In genomic region chr7:157136372-157136771, GRCh38 we compare ENCODE assay signal across 1 cellular context.
TF ChIP-seq lines count a peak whose summit lies in the region.

No MANE protein-coding gene starts in this region.

TF ChIP-seq in H1, 55 proteins besides CTCF, POLR2A, EP300 and RAD21:
- no peak for TF ChIP-seq RBBP5 (IDR thresholded peaks at IDR 0.05; ENCODE audit: borderline replicate concordance, low read depth, low read length)
- no peak for TF ChIP-seq BACH1 (IDR thresholded peaks at IDR 0.05; ENCODE audit: low read length)
- no peak for TF ChIP-seq ATF2 (IDR thresholded peaks at IDR 0.05; ENCODE audit: low read length)
- TF ChIP-seq RNF2 (IDR thresholded peaks at IDR 0.05; ENCODE audit: borderline replicate concordance, low read depth, low read length, missing control alignments, poor library complexity, severe bottlenecking), result no peak
- TF ChIP-seq BCL11A (IDR thresholded peaks at IDR 0.05; ENCODE audit: low read depth in 2 of 2, low read length in 2 of 2), result no peak
- TF ChIP-seq POLR2AphosphoS5 (IDR thresholded peaks at IDR 0.05; ENCODE audit: low read depth, low read length), result no peak
- no peak for TF ChIP-seq E2F6 (IDR thresholded peaks at IDR 0.05)
- TF ChIP-seq MAX (IDR thresholded peaks at IDR 0.05), result no peak
- no peak for TF ChIP-seq FOSL1 (IDR thresholded peaks at IDR 0.05; ENCODE audit: insufficient read depth, low read depth, low read length)
- TF ChIP-seq CHD2 (IDR thresholded peaks at IDR 0.05; ENCODE audit: low read length), result no peak
- TF ChIP-seq, protein P1, sequence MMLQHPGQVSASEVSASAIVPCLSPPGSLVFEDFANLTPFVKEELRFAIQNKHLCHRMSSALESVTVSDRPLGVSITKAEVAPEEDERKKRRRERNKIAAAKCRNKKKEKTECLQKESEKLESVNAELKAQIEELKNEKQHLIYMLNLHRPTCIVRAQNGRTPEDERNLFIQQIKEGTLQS (IDR thresholded peaks at IDR 0.05; ENCODE audit: insufficient read depth, low read depth, low read length), result no peak
- no peak for TF ChIP-seq KDM4A (IDR thresholded peaks at IDR 0.05; ENCODE audit: low read depth, low read length, severe bottlenecking)
- TF ChIP-seq TAF1 (IDR thresholded peaks at IDR 0.05; ENCODE audit: low read depth, low read length), result no peak
- no peak for TF ChIP-seq SP1 (IDR thresholded peaks at IDR 0.05; ENCODE audit: low read depth, low read length)
- no peak for TF ChIP-seq POU5F1 (IDR thresholded peaks at IDR 0.05; ENCODE audit: low read depth, low read length)
- no peak for TF ChIP-seq SP2 (IDR thresholded peaks at IDR 0.05; ENCODE audit: low read length)
